In the genomic region with DNA sequence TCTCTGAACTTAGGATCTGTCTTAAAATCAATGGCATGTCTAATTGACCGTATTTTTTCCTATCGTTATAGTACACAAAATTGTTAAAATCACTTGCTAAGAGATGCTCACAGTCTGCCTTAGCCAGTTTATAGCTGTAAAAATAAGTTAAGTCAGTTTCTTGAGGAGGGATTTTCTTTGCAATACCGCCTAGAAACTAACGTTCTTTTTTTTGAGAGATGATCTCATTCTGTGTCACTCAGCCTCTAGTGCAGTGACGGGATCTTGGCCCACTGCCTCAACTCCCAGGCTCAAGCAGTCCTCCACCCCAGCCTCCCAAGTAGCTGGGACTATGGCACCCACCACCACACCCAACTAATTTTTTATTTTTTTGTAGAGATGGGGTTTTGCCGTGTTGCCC, we compare ENCODE assay signal across 18 cellular contexts. TPM values are rescaled to one million over a fixed set of nuclear protein-coding genes. Genes with fewer than 3 reads are reported as not detected.
A peak's percentile ranks its signal among the peaks of the same experiment; 100 is the strongest.
DNase-seq lines count a peak whose midpoint lies in the region; ATAC-seq, FAIRE-seq and TF ChIP-seq lines count a peak whose summit lies in the region.
"Had no signal": no experiment of that assay in that cellular context is flagged by ENCODE, and none has a peak within 500 bp of the region (broad histone marks: within the 10 kb centered on the region; RNA-seq: fewer than 3 reads in every experiment).

No MANE protein-coding gene starts in this region.

- TF ChIP-seq EP300 in HepG2 (IDR thresholded peaks at IDR 0.05; ENCODE audit: low read depth in 2 of 2, low read length in 2 of 2) (no peak), HepG2 (CRISPR knock-in tag; IDR thresholded peaks at IDR 0.05; ENCODE audit: borderline replicate concordance) (no peak)

- H2AFZ ChIP-seq in HepG2 (ENCODE audit: low read length) (no peak overlapping the region), GM23338 (no peak overlapping the region)

- 95% methylated on average over 6 of the region's 6 CpGs for WGBS in HepG2 (ENCODE audit: low lambda C conversion rate)

- no TSS peak for BruUV-seq in HepG2 (replicated peaks; lab: Mats Ljungman, UMichigan)

- peaks cover 48% of the 10 kb centered on the region for H3K36me3 Mint-ChIP-seq in activated CD4-positive, alpha-beta T cell treated with anti-CD3 and anti-CD28 coated beads for 36 hours (ENCODE audit: low read depth)
- H3K36me3 Mint-ChIP-seq in GM23338 (ENCODE audit: low read depth), result peaks cover 73% of the 10 kb centered on the region

- intact Hi-C loops in HepG2 (cut with micrococcal nuclease; ENCODE audit: unreplicated experiment), result loop anchor here (5.0 to 10.0 kb wide), 2 partner anchors 195 to 348 kb away; a partner anchor contains a TSS
- intact Hi-C loops in activated CD4-positive, alpha-beta T cell treated with anti-CD3 and anti-CD28 coated beads for 36 hours (cut with DNase I, micrococcal nuclease), result loop anchor here in 1 of 2 experiments (5.0 to 10.0 kb wide), 2 partner anchors 112 to 635 kb away; no protein-coding TSS in a partner anchor

- no peak for FAIRE-seq in HepG2 (lab: Jason Lieb, UNC)

- H3K4me3 Mint-ChIP-seq in activated CD4-positive, alpha-beta T cell treated with anti-CD3 and anti-CD28 coated beads for 36 hours, result no peak overlapping the region
- H3K4me3 Mint-ChIP-seq in GM23338, result no peak overlapping the region
- H3K4me3 Mint-ChIP-seq: activated CD8-positive, alpha-beta T cell treated with anti-CD3 and anti-CD28 coated beads for 36 hours; mesothelial cell of epicardium had no signal

- H3F3A ChIP-seq in GM23338 (replicated peaks; ENCODE audit: low read depth), result no peaks in the 10 kb centered on the region

- ATAC-seq in HepG2, result no peak
- no peak for ATAC-seq in activated CD4-positive, alpha-beta T cell treated with anti-CD3 and anti-CD28 coated beads for 36 hours
- ATAC-seq in GM23338, result no peak
- ATAC-seq: activated CD8-positive, alpha-beta T cell treated with anti-CD3 and anti-CD28 coated beads for 36 hours had no signal

- TF ChIP-seq CTCF in fibroblast of the aortic adventitia (IDR thresholded peaks at IDR 0.05; ENCODE audit: insufficient read depth, low read length), result no peak
- no peak for TF ChIP-seq CTCF in HepG2 (CRISPR knock-in tag; IDR thresholded peaks at IDR 0.05)
- no peak for TF ChIP-seq CTCF in GM23338 (conservative IDR thresholded peaks at IDR 0.05; ENCODE audit: low read depth in 2 of 2)

- H3K9me3 ChIP-seq in HepG2 (ENCODE audit: low read length), result no peaks in the 10 kb centered on the region
- H3K9me3 ChIP-seq: HAP-1, Peyer's patch had no signal

- H3K27me3 Mint-ChIP-seq in activated CD4-positive, alpha-beta T cell treated with anti-CD3 and anti-CD28 coated beads for 36 hours, result peaks cover 2% of the 10 kb centered on the region
- H3K27me3 Mint-ChIP-seq in GM23338 (ENCODE audit: insufficient read depth, low read depth, poor library complexity), result peaks cover 4% of the 10 kb centered on the region
- H3K27me3 Mint-ChIP-seq: activated CD8-positive, alpha-beta T cell treated with anti-CD3 and anti-CD28 coated beads for 36 hours had no signal

- DNase-seq in A172 (ENCODE audit: low spot score) (peak; percentile 66), HCEC 1CT (peak; percentile 73), amniotic epithelial cell (ENCODE audit: low read depth) (peak; percentile 73), fibroblast of the aortic adventitia (ENCODE audit: low read depth) (peak; percentile 36), HepG2 (ENCODE audit: low spot score) (no peak), GM23338 (ENCODE audit: low spot score) (no peak), NCI-H524 treated with DMSO at 0.1 percent for 48 hours (lab: John Stamatoyannopoulos, UW) (no peak)
- DNase-seq in activated CD4-positive, alpha-beta T cell treated with anti-CD3 and anti-CD28 coated beads for 36 hours, result no peak
- DNase-seq: activated CD8-positive, alpha-beta T cell treated with anti-CD3 and anti-CD28 coated beads for 36 hours; activated effector memory CD4-positive, alpha-beta T cell treated with anti-CD3 and anti-CD28 coated beads, Interleukin-2, amount 50 U/mL, for 16 hours; central memory CD4-positive, alpha-beta T cell; NCI-H1436; Peyer's patch; stimulated activated CD8-positive, alpha-beta memory T cell treated with anti-CD3 and anti-CD28 coated beads, Interleukin-4, amount 100 ng/mL, for 48 hours; T-helper 9 cell; trophoblast cell had no signal

- H3K9me2 ChIP-seq in GM23338 (ENCODE audit: insufficient read depth), result no peaks in the 10 kb centered on the region

- H3K9me3 Mint-ChIP-seq in activated CD4-positive, alpha-beta T cell treated with anti-CD3 and anti-CD28 coated beads for 36 hours (ENCODE audit: low read depth), result no peaks in the 10 kb centered on the region
- no peaks in the 10 kb centered on the region for H3K9me3 Mint-ChIP-seq in GM23338
- H3K9me3 Mint-ChIP-seq: activated CD8-positive, alpha-beta T cell treated with anti-CD3 and anti-CD28 coated beads for 36 hours; mesothelial cell of epicardium had no signal

- H4K20me1 ChIP-seq in HepG2 (ENCODE audit: insufficient read depth, low read length), result no peaks in the 10 kb centered on the region
- peaks cover 5% of the 10 kb centered on the region; the same call in 1 of the 2 replicates for H4K20me1 ChIP-seq in GM23338 (replicated peaks; ENCODE audit: insufficient read depth)

- no peak overlapping the region for H3K27ac Mint-ChIP-seq in activated CD4-positive, alpha-beta T cell treated with anti-CD3 and anti-CD28 coated beads for 36 hours
- H3K27ac Mint-ChIP-seq in GM23338, result no peak overlapping the region
- H3K27ac Mint-ChIP-seq: activated CD8-positive, alpha-beta T cell treated with anti-CD3 and anti-CD28 coated beads for 36 hours; mesothelial cell of epicardium had no signal

- no peak overlapping the region for H3K9ac ChIP-seq in HepG2 (ENCODE audit: insufficient read depth, low read depth, low read length)

- CTCF ChIA-PET in HepG2 (lab: Yijun Ruan, JAX; ENCODE audit: low intra/inter-chr PET ratio, low total read pairs), result no interaction called here
- CTCF ChIA-PET in activated CD4-positive, alpha-beta T cell treated with anti-CD3 and anti-CD28 coated beads for 36 hours (lab: Charles Lee), result interaction anchor here (2.2 kb wide), 1 partner anchor 9 kb away, joined by 11 read pairs; a partner anchor contains a TSS

- H3K27me3 ChIP-seq in HepG2 (ENCODE audit: control insufficient read depth in 1 of 2, insufficient read depth in 2 of 2, low read length in 2 of 2) (no peaks in the 10 kb centered on the region), GM23338 (ENCODE audit: insufficient read depth) (no peaks in the 10 kb centered on the region)
- H3K27me3 ChIP-seq: Peyer's patch had no signal

- H3K4me1 Mint-ChIP-seq in activated CD4-positive, alpha-beta T cell treated with anti-CD3 and anti-CD28 coated beads for 36 hours, result peaks cover 34% of the 10 kb centered on the region
- peaks cover 7% of the 10 kb centered on the region; the same call in 1 of the 3 replicates for H3K4me1 Mint-ChIP-seq in GM23338

- H3K79me2 ChIP-seq in HepG2 (ENCODE audit: insufficient read depth, low read length), result peaks cover 38% of the 10 kb centered on the region
- H3K79me2 ChIP-seq in GM23338 (replicated peaks; ENCODE audit: insufficient read depth), result peaks cover 48% of the 10 kb centered on the region

- H3K4me1 ChIP-seq in HepG2 (ENCODE audit: insufficient read depth, low read length), result peaks cover 47% of the 10 kb centered on the region
- H3K4me1 ChIP-seq in GM23338 (ENCODE audit: insufficient read depth), result no peaks in the 10 kb centered on the region; the same call in 1 of the 2 replicates

- H3K27ac ChIP-seq in HepG2 (ENCODE audit: extremely low read length, insufficient read depth, low read length) (no peak overlapping the region), GM23338 (ENCODE audit: low read depth) (no peak overlapping the region)
- H3K27ac ChIP-seq: Peyer's patch had no signal

- POLR2A ChIA-PET in HepG2 (lab: Yijun Ruan, JAX), result no interaction called here
- POLR2A ChIA-PET in activated CD4-positive, alpha-beta T cell treated with anti-CD3 and anti-CD28 coated beads for 36 hours (lab: Charles Lee), result no interaction called here

- no peak for TF ChIP-seq RAD21 in HepG2 (CRISPR knock-in tag; IDR thresholded peaks at IDR 0.05)

- peaks cover 4 to 48% of the 10 kb centered on the region in 2 experiments for H3K36me3 ChIP-seq in HepG2 (replicated peaks in 1 of 2; ENCODE audit: control insufficient read depth in 1 of 2, insufficient read depth in 2 of 2, low read length in 2 of 2)
- peaks cover 43% of the 10 kb centered on the region for H3K36me3 ChIP-seq in GM23338 (ENCODE audit: insufficient read depth)

- H3K4me3 ChIP-seq in fibroblast of the aortic adventitia (ENCODE audit: low read depth, low read length) (no peak overlapping the region), HepG2 (replicated peaks in 1 of 3; ENCODE audit: insufficient read depth in 1 of 3, low read depth in 2 of 3, low read length in 3 of 3) (no peak overlapping the region), GM23338 (no peak overlapping the region)
- H3K4me3 ChIP-seq: HAP-1, Peyer's patch had no signal

- H3K4me2 ChIP-seq in HepG2 (ENCODE audit: low read depth, low read length) (no peak overlapping the region), GM23338 (no peak overlapping the region)

- no peak for TF ChIP-seq POLR2A in HepG2 (IDR thresholded peaks at IDR 0.05; ENCODE audit: insufficient read depth in 1 of 2, low read depth in 2 of 2, low read length in 2 of 2)

- in situ Hi-C loops in HepG2 (cut with HindIII; ENCODE audit: extremely low pct_ligation_motif_present, low pct_unique_long_range_greater_than_20kb), result loop anchor here (10.0 to 25.0 kb wide), 2 partner anchors 115 to 447 kb away; a partner anchor contains a TSS

RNA-seq across cellular contexts. Expression of a gene that starts 4.4 kb away (rescaled TPM):
- 70.2 and 71.8 TPM in 2 replicates for total RNA-seq in A172 (2014; rRNA removed; shearing (Covaris generic))
- 9.2 and 55.5 TPM in 2 replicates for total RNA-seq in fibroblast of the aortic adventitia (ENCODE audit: low replicate concordance)
- 40.3 and 72.3 TPM in 2 replicates for total RNA-seq in HepG2 (2016; rRNA removed; fragmentation: Illumina TruSeq; extraction: Trizol)
- 5.2 and 5.6 TPM in 2 replicates for total RNA-seq in HepG2 (2016; cell fraction: cytosol; rRNA removed; fragmentation: Illumina TruSeq; extraction: Trizol; ENCODE audit: low read depth)
- 38.2 and 69.0 TPM in 2 replicates for total RNA-seq in HepG2 (2016; cell fraction: insoluble cytoplasmic fraction; rRNA removed; fragmentation: Illumina TruSeq; extraction: Trizol)
- 15.4 and 19.6 TPM in 2 replicates for total RNA-seq in HepG2 (2016; cell fraction: membrane; rRNA removed; fragmentation: Illumina TruSeq; extraction: Trizol)
- 36.5 and 37.2 TPM in 2 replicates for total RNA-seq in HepG2 (2016; cell fraction: nucleus; rRNA removed; fragmentation: Illumina TruSeq; extraction: Trizol)
- 4.9 and 6.7 TPM in 2 replicates for polyA plus RNA-seq in HepG2 (2011; rRNA removed)
- polyA plus RNA-seq in HepG2 (2011; cell fraction: cytosol; rRNA removed), result 3.7 and 5.1 TPM in 2 replicates
- 5.0 and 5.6 TPM in 2 replicates for polyA plus RNA-seq in HepG2 (2011; cell fraction: nucleus; rRNA removed)
- 12.9 and 23.5 TPM in 2 replicates for polyA plus RNA-seq in HepG2 (2012)
- 2.6 and 3.1 TPM in 2 replicates for polyA plus RNA-seq in HepG2 (2016; cell fraction: cytosol; fragmentation: Illumina TruSeq; extraction: Trizol; ENCODE audit: low read depth)
- polyA plus RNA-seq in HepG2 (2016; cell fraction: insoluble cytoplasmic fraction; fragmentation: Illumina TruSeq; extraction: Trizol; ENCODE audit: low read depth), result 77.0 and 80.7 TPM in 2 replicates
- 8.4 TPM in 2 replicates for polyA plus RNA-seq in HepG2 (2016; cell fraction: membrane; fragmentation: Illumina TruSeq; extraction: Trizol; ENCODE audit: low read depth)
- polyA plus RNA-seq in HepG2 (2016; cell fraction: nucleus; fragmentation: Illumina TruSeq; extraction: Trizol; ENCODE audit: insufficient read depth, low read depth), result 50.3 and 52.7 TPM in 2 replicates
- polyA minus RNA-seq in HepG2 (2011; rRNA and poly(A)+ RNA removed; ENCODE audit: low replicate concordance), result 2.7 and 7.5 TPM in 2 replicates
- 12.1 and 17.6 TPM in 2 replicates for polyA minus RNA-seq in HepG2 (2011; cell fraction: cytosol; rRNA and poly(A)+ RNA removed)
- polyA minus RNA-seq in HepG2 (2011; cell fraction: nucleus; rRNA and poly(A)+ RNA removed), result 21.6 and 22.9 TPM in 2 replicates
- total RNA-seq in activated CD4-positive, alpha-beta T cell treated with anti-CD3 and anti-CD28 coated beads for 36 hours, result 10 to 100 TPM; 65.5 to 95.7 TPM
- 48.0 and 48.8 TPM in 2 replicates for total RNA-seq in GM23338 (2014; rRNA removed; shearing (Covaris generic))
- polyA plus RNA-seq in GM23338 (2016; fragmentation: Nextera tagmentation; extraction: Ambion mirVana), result 80.4 and 103 TPM in 2 replicates

RNA-seq across cellular contexts. Expression of a gene that starts 9.2 kb away (rescaled TPM):
- total RNA-seq in A172 (2014; rRNA removed; shearing (Covaris generic)), result 29.5 and 45.3 TPM in 2 replicates
- 39.1 and 62.5 TPM in 2 replicates for total RNA-seq in fibroblast of the aortic adventitia (ENCODE audit: low replicate concordance)
- total RNA-seq in HepG2 (2016; rRNA removed; fragmentation: Illumina TruSeq; extraction: Trizol), result 22.0 and 22.4 TPM in 2 replicates
- total RNA-seq in HepG2 (2016; cell fraction: cytosol; rRNA removed; fragmentation: Illumina TruSeq; extraction: Trizol; ENCODE audit: low read depth), result 12.7 and 13.9 TPM in 2 replicates
- total RNA-seq in HepG2 (2016; cell fraction: insoluble cytoplasmic fraction; rRNA removed; fragmentation: Illumina TruSeq; extraction: Trizol), result 19.3 and 21.4 TPM in 2 replicates
- 10.3 and 11.4 TPM in 2 replicates for total RNA-seq in HepG2 (2016; cell fraction: membrane; rRNA removed; fragmentation: Illumina TruSeq; extraction: Trizol)
- 50.1 and 52.0 TPM in 2 replicates for total RNA-seq in HepG2 (2016; cell fraction: nucleus; rRNA removed; fragmentation: Illumina TruSeq; extraction: Trizol)
- polyA plus RNA-seq in HepG2 (2011; rRNA removed), result 13.6 and 17.2 TPM in 2 replicates
- polyA plus RNA-seq in HepG2 (2011; cell fraction: cytosol; rRNA removed), result 4.5 and 6.7 TPM in 2 replicates
- polyA plus RNA-seq in HepG2 (2011; cell fraction: nucleus; rRNA removed), result 27.7 and 36.3 TPM in 2 replicates
- 12.7 and 15.8 TPM in 2 replicates for polyA plus RNA-seq in HepG2 (2012)
- 3.9 and 4.1 TPM in 2 replicates for polyA plus RNA-seq in HepG2 (2016; cell fraction: cytosol; fragmentation: Illumina TruSeq; extraction: Trizol; ENCODE audit: low read depth)
- 24.8 and 28.0 TPM in 2 replicates for polyA plus RNA-seq in HepG2 (2016; cell fraction: insoluble cytoplasmic fraction; fragmentation: Illumina TruSeq; extraction: Trizol; ENCODE audit: low read depth)
- 8.7 and 8.9 TPM in 2 replicates for polyA plus RNA-seq in HepG2 (2016; cell fraction: membrane; fragmentation: Illumina TruSeq; extraction: Trizol; ENCODE audit: low read depth)
- 71.2 and 78.2 TPM in 2 replicates for polyA plus RNA-seq in HepG2 (2016; cell fraction: nucleus; fragmentation: Illumina TruSeq; extraction: Trizol; ENCODE audit: insufficient read depth, low read depth)
- polyA minus RNA-seq in HepG2 (2011; rRNA and poly(A)+ RNA removed; ENCODE audit: low replicate concordance), result 5.9 and 12.4 TPM in 2 replicates
- 4.7 TPM in 2 replicates for polyA minus RNA-seq in HepG2 (2011; cell fraction: cytosol; rRNA and poly(A)+ RNA removed)
- 48.2 and 61.0 TPM in 2 replicates for polyA minus RNA-seq in HepG2 (2011; cell fraction: nucleus; rRNA and poly(A)+ RNA removed)
- total RNA-seq in activated CD4-positive, alpha-beta T cell treated with anti-CD3 and anti-CD28 coated beads for 36 hours, result 10 to 100 TPM; 27.4 to 29.8 TPM
- 33.8 and 36.2 TPM in 2 replicates for total RNA-seq in GM23338 (2014; rRNA removed; shearing (Covaris generic))
- 25.7 and 28.9 TPM in 2 replicates for polyA plus RNA-seq in GM23338 (2016; fragmentation: Nextera tagmentation; extraction: Ambion mirVana)

RNA-seq across cellular contexts. Expression of a gene that starts 53.7 kb away (rescaled TPM):
- total RNA-seq in A172 (2014; rRNA removed; shearing (Covaris generic)), result 9.5 and 10.8 TPM in 2 replicates
- total RNA-seq in fibroblast of the aortic adventitia (ENCODE audit: low replicate concordance) (4.8 and 6.0 TPM in 2 replicates), HepG2 (2016; rRNA removed; fragmentation: Illumina TruSeq; extraction: Trizol) (0.11 TPM in 1 of 2 replicates, not detected in the other)
- 0.51 and 0.62 TPM in 2 replicates for total RNA-seq in HepG2 (2016; cell fraction: cytosol; rRNA removed; fragmentation: Illumina TruSeq; extraction: Trizol; ENCODE audit: low read depth)
- 0.06 TPM in 1 of 2 replicates, not detected in the other for total RNA-seq in HepG2 (2016; cell fraction: insoluble cytoplasmic fraction; rRNA removed; fragmentation: Illumina TruSeq; extraction: Trizol)
- 0.21 and 0.37 TPM in 2 replicates for total RNA-seq in HepG2 (2016; cell fraction: membrane; rRNA removed; fragmentation: Illumina TruSeq; extraction: Trizol)
- total RNA-seq in HepG2 (2016; cell fraction: nucleus; rRNA removed; fragmentation: Illumina TruSeq; extraction: Trizol), result not detected in 2 replicates
- polyA plus RNA-seq in HepG2 (2011; rRNA removed) (0.15 and 0.18 TPM in 2 replicates), GM23338 (2016; fragmentation: Nextera tagmentation; extraction: Ambion mirVana) (0.07 TPM in 1 of 2 replicates, not detected in the other)
- 0.05 and 0.06 TPM in 2 replicates for polyA plus RNA-seq in HepG2 (2011; cell fraction: cytosol; rRNA removed)
- 0.52 and 0.61 TPM in 2 replicates for polyA plus RNA-seq in HepG2 (2011; cell fraction: nucleus; rRNA removed)
- 0.15 TPM in 1 of 2 replicates, not detected in the other for polyA plus RNA-seq in HepG2 (2012)
- polyA plus RNA-seq in HepG2 (2016; cell fraction: cytosol; fragmentation: Illumina TruSeq; extraction: Trizol; ENCODE audit: low read depth), result not detected in 2 replicates
- polyA plus RNA-seq in HepG2 (2016; cell fraction: insoluble cytoplasmic fraction; fragmentation: Illumina TruSeq; extraction: Trizol; ENCODE audit: low read depth), result not detected in 2 replicates
- not detected in 2 replicates for polyA plus RNA-seq in HepG2 (2016; cell fraction: membrane; fragmentation: Illumina TruSeq; extraction: Trizol; ENCODE audit: low read depth)
- polyA plus RNA-seq in HepG2 (2016; cell fraction: nucleus; fragmentation: Illumina TruSeq; extraction: Trizol; ENCODE audit: insufficient read depth, low read depth), result 0.16 TPM in 1 of 2 replicates, not detected in the other
- 0.20 and 3.8 TPM in 2 replicates for polyA minus RNA-seq in HepG2 (2011; rRNA and poly(A)+ RNA removed; ENCODE audit: low replicate concordance)
- not detected in 2 replicates for polyA minus RNA-seq in HepG2 (2011; cell fraction: cytosol; rRNA and poly(A)+ RNA removed)
- polyA minus RNA-seq in HepG2 (2011; cell fraction: nucleus; rRNA and poly(A)+ RNA removed), result 0.26 and 0.37 TPM in 2 replicates
- under 1 TPM; 0.14 to 0.19 TPM for total RNA-seq in activated CD4-positive, alpha-beta T cell treated with anti-CD3 and anti-CD28 coated beads for 36 hours
- 0.69 TPM in 1 of 2 replicates, not detected in the other for total RNA-seq in GM23338 (2014; rRNA removed; shearing (Covaris generic))

Comparison
In these comparisons a context has a peak if more than half of its experiments do, and no peak if none do; other contexts are left out.
1. DNase-seq: peak in A172 (single experiment), HCEC 1CT (single experiment), amniotic epithelial cell (single experiment) and fibroblast of the aortic adventitia (single experiment); none in HepG2 (single experiment), activated CD4-positive, alpha-beta T cell treated with anti-CD3 and anti-CD28 coated beads for 36 hours (single experiment), GM23338 (single experiment) and NCI-H524 treated with DMSO at 0.1 percent for 48 hours (single experiment).